8 cellular contexts compared by ENCODE assay signal in genomic region chr15:41928637-41929620, GRCh38. TPM values are rescaled to one million over a fixed set of nuclear protein-coding genes. Genes with fewer than 3 reads are reported as not detected.
DNase-seq lines count a peak whose midpoint lies in the region; ATAC-seq and TF ChIP-seq lines count a peak whose summit lies in the region.

No MANE protein-coding gene starts in this region.

- H3K27ac Mint-ChIP-seq in CD14-positive monocyte, result peak overlapping the region; percentile 81 to 96 (median 94)
- H3K27ac Mint-ChIP-seq in stimulated activated naive CD8-positive, alpha-beta T cell treated with anti-CD3 and anti-CD28 coated beads, Interleukin-15, amount 100 ng/mL, for 72 hours, result peak overlapping the region; percentile 38 to 52

- H3K4me1 ChIP-seq in esophagus (ENCODE audit: control insufficient read depth in 2 of 2, insufficient read depth in 2 of 2, low read length in 1 of 2), result peaks cover 5 to 8% of the 10 kb centered on the region in 2 donors

- peak overlapping the region; percentile 28 to 52 for H3K27ac ChIP-seq in esophagus (ENCODE audit: low read depth in 2 of 2, low read length in 1 of 2)

- no peak for TF ChIP-seq CTCF in CD14-positive monocyte (IDR thresholded peaks at IDR 0.05)

- no peak overlapping the region for H3K4me3 Mint-ChIP-seq in CD14-positive monocyte
- H3K4me3 Mint-ChIP-seq in stimulated activated naive CD8-positive, alpha-beta T cell treated with anti-CD3 and anti-CD28 coated beads, Interleukin-15, amount 100 ng/mL, for 72 hours, result no peak overlapping the region

- peak; percentile 56 for ATAC-seq in GM19397 (IDR thresholded peaks at IDR 0.05; ENCODE audit: unreplicated experiment)
- ATAC-seq in HG03342 (IDR thresholded peaks at IDR 0.05; ENCODE audit: unreplicated experiment), result peak; percentile 73
- peak; percentile 79 for ATAC-seq in stimulated activated naive CD8-positive, alpha-beta T cell treated with anti-CD3 and anti-CD28 coated beads, Interleukin-15, amount 100 ng/mL, for 72 hours

- H3K4me3 ChIP-seq in esophagus (ENCODE audit: low read depth in 1 of 2, low read length in 2 of 2), result no peak overlapping the region

- no peaks in the 10 kb centered on the region for H3K27me3 Mint-ChIP-seq in CD14-positive monocyte (ENCODE audit: low read depth in 3 of 3)
- H3K27me3 Mint-ChIP-seq in stimulated activated naive CD8-positive, alpha-beta T cell treated with anti-CD3 and anti-CD28 coated beads, Interleukin-15, amount 100 ng/mL, for 72 hours, result no peaks in the 10 kb centered on the region

- intact Hi-C loops in CD14-positive monocyte (cut with micrococcal nuclease), result loop anchor here (2.0 to 10.0 kb wide), 2 partner anchors 14 to 1994 kb away; partner anchors contain the start of gene EIF2AK4 (in 1 of the 2)

- DNase-seq in CD14-positive monocyte (ENCODE audit: low spot score), result no peak
- peak in 1 of 2 donors; percentile 37 for DNase-seq in stimulated activated naive CD8-positive, alpha-beta T cell treated with anti-CD3 and anti-CD28 coated beads, Interleukin-15, amount 100 ng/mL, for 72 hours
- no peak for DNase-seq in HuH-7 (ENCODE audit: low spot score)
- DNase-seq in activated gamma-delta T cell (lab: John Stamatoyannopoulos, UW), result no peak
- DNase-seq in LoVo (ENCODE audit: low spot score), result no peak

- peaks cover 66% of the 10 kb centered on the region for H3K4me1 Mint-ChIP-seq in CD14-positive monocyte
- peaks cover 66% of the 10 kb centered on the region for H3K4me1 Mint-ChIP-seq in stimulated activated naive CD8-positive, alpha-beta T cell treated with anti-CD3 and anti-CD28 coated beads, Interleukin-15, amount 100 ng/mL, for 72 hours

- no peaks in the 10 kb centered on the region for H3K27me3 ChIP-seq in esophagus (ENCODE audit: control insufficient read depth in 1 of 2, insufficient read depth in 2 of 2, low read length in 2 of 2)

- H3K9me3 Mint-ChIP-seq in CD14-positive monocyte, result no peaks in the 10 kb centered on the region
- H3K9me3 Mint-ChIP-seq in stimulated activated naive CD8-positive, alpha-beta T cell treated with anti-CD3 and anti-CD28 coated beads, Interleukin-15, amount 100 ng/mL, for 72 hours, result no peaks in the 10 kb centered on the region

- H3K9me3 ChIP-seq in esophagus (ENCODE audit: control insufficient read depth in 2 of 2, insufficient read depth in 1 of 2, low read depth in 1 of 2, low read length in 1 of 2), result no peaks in the 10 kb centered on the region

- peaks cover 0 to 7% of the 10 kb centered on the region in 2 donors for H3K36me3 ChIP-seq in esophagus (ENCODE audit: control insufficient read depth in 2 of 2, insufficient read depth in 2 of 2, low read length in 1 of 2)

- 55 to 63% methylated on average over 16 of the region's 16 CpGs for WGBS in esophagus, 2 donors

- peaks cover 42 to 44% of the 10 kb centered on the region in 2 donors for H3K36me3 Mint-ChIP-seq in CD14-positive monocyte

RNA-seq across cellular contexts. Expression of gene SPTBN5, which starts 35.1 kb away (rescaled TPM):
- polyA plus RNA-seq in CD14-positive monocyte (not detected), esophagus (1 to 10 TPM; 2.7 to 9.3 TPM)

RNA-seq across cellular contexts. Expression of gene EHD4, which starts 43.4 kb away (rescaled TPM):
- 10 to 100 TPM; 14.2 to 16.0 TPM for polyA plus RNA-seq in CD14-positive monocyte
- polyA plus RNA-seq in esophagus, result 10 to 100 TPM; 12.7 to 13.4 TPM
